In genomic region chr15:40796508-40796907, GRCh38 we compare ENCODE assay signal across 16 cellular contexts. TPM values are rescaled to one million over a fixed set of nuclear protein-coding genes. Genes with fewer than 3 reads are reported as not detected.
"Had no signal": no experiment of that assay in that cellular context is flagged by ENCODE, and none has a peak within 500 bp of the region (broad histone marks: within the 10 kb centered on the region; RNA-seq: fewer than 3 reads in every experiment).

No MANE protein-coding gene starts in this region.

- H3K36me3 Mint-ChIP-seq: natural killer cell had no signal

- H3K9me3 ChIP-seq: esophagus squamous epithelium, prostate gland, sigmoid colon, testis had no signal

- H3K9me3 Mint-ChIP-seq: activated B cell treated with CpG ODN at 0.5 μM for 24 hours; activated CD4-positive, alpha-beta T cell treated with anti-CD3 and anti-CD28 coated beads, Interleukin-2, amount 10 ng/mL, durations not matched to agents 7 days and 5 days; activated naive CD4-positive, alpha-beta T cell treated with anti-CD3 and anti-CD28 coated beads, Interleukin-2, amount 50 U/mL, for 24 hours; natural killer cell; stimulated activated naive CD8-positive, alpha-beta T cell treated with anti-CD3 and anti-CD28 coated beads, Interleukin-15, amount 100 ng/mL, for 72 hours had no signal

- DNase-seq: activated B cell treated with CpG ODN at 0.5 μM for 24 hours; activated CD4-positive, alpha-beta T cell treated with anti-CD3 and anti-CD28 coated beads, Interleukin-2, amount 10 ng/mL, durations not matched to agents 7 days and 5 days; activated CD8-positive, alpha-beta memory T cell treated with anti-CD3 and anti-CD28 coated beads for 24 hours; esophagus squamous epithelium; foreskin fibroblast; left colon; natural killer cell; sigmoid colon; stimulated activated CD4-positive, alpha-beta T cell treated with anti-CD3 and anti-CD28 coated beads, Interleukin-12 subunit alpha, Interleukin-12 subunit beta, amount 100 ng/mL, for 4 hours; stimulated activated naive CD8-positive, alpha-beta T cell treated with anti-CD3 and anti-CD28 coated beads, Interleukin-15, amount 100 ng/mL, for 72 hours; T-helper 9 cell; testis had no signal

- H3K36me3 ChIP-seq: prostate gland had no signal

- H3K4me3 Mint-ChIP-seq: activated B cell treated with CpG ODN at 0.5 μM for 24 hours; activated CD4-positive, alpha-beta T cell treated with anti-CD3 and anti-CD28 coated beads, Interleukin-2, amount 10 ng/mL, durations not matched to agents 7 days and 5 days; activated naive CD4-positive, alpha-beta T cell treated with anti-CD3 and anti-CD28 coated beads, Interleukin-2, amount 50 U/mL, for 24 hours; natural killer cell; stimulated activated naive CD8-positive, alpha-beta T cell treated with anti-CD3 and anti-CD28 coated beads, Interleukin-15, amount 100 ng/mL, for 72 hours had no signal

- ATAC-seq: left colon; natural killer cell; stimulated activated naive CD8-positive, alpha-beta T cell treated with anti-CD3 and anti-CD28 coated beads, Interleukin-15, amount 100 ng/mL, for 72 hours had no signal

- H3K27ac Mint-ChIP-seq: activated B cell treated with CpG ODN at 0.5 μM for 24 hours; activated CD4-positive, alpha-beta T cell treated with anti-CD3 and anti-CD28 coated beads, Interleukin-2, amount 10 ng/mL, durations not matched to agents 7 days and 5 days; activated naive CD4-positive, alpha-beta T cell treated with anti-CD3 and anti-CD28 coated beads, Interleukin-2, amount 50 U/mL, for 24 hours; stimulated activated naive CD8-positive, alpha-beta T cell treated with anti-CD3 and anti-CD28 coated beads, Interleukin-15, amount 100 ng/mL, for 72 hours had no signal

- H3K4me3 ChIP-seq: esophagus squamous epithelium, prostate gland, sigmoid colon, testis had no signal

- H3K27me3 Mint-ChIP-seq: activated B cell treated with CpG ODN at 0.5 μM for 24 hours; activated CD4-positive, alpha-beta T cell treated with anti-CD3 and anti-CD28 coated beads, Interleukin-2, amount 10 ng/mL, durations not matched to agents 7 days and 5 days; activated naive CD4-positive, alpha-beta T cell treated with anti-CD3 and anti-CD28 coated beads, Interleukin-2, amount 50 U/mL, for 24 hours; stimulated activated naive CD8-positive, alpha-beta T cell treated with anti-CD3 and anti-CD28 coated beads, Interleukin-15, amount 100 ng/mL, for 72 hours had no signal

- H3K27ac ChIP-seq: prostate gland, sigmoid colon, testis had no signal

RNA-seq across cellular contexts. Expression of gene PPP1R14D, which starts 32.0 kb away (rescaled TPM):
- total RNA-seq: activated CD4-positive, alpha-beta T cell treated with anti-CD3 and anti-CD28 coated beads, Interleukin-2, amount 10 ng/mL, durations not matched to agents 7 days and 5 days; dermis microvascular lymphatic vessel endothelial cell; natural killer cell; omental fat pad; sigmoid colon had no signal
